In genomic region chr4:84317513-84317912, GRCh38 we compare ENCODE assay signal across 17 cellular contexts.
"Had no signal": no experiment of that assay in that cellular context is flagged by ENCODE, and none has a peak within 500 bp of the region (broad histone marks: within the 10 kb centered on the region; RNA-seq: fewer than 3 reads in every experiment).

No MANE protein-coding gene starts in this region.

- H3K27ac ChIP-seq: heart left ventricle, neutrophil, parathyroid adenoma, stomach, thoracic aorta, upper lobe of right lung had no signal

- H3K36me3 ChIP-seq: heart left ventricle, neutrophil, stomach, thoracic aorta, upper lobe of right lung had no signal

- ATAC-seq: activated CD4-positive, alpha-beta T cell treated with anti-CD3 and anti-CD28 coated beads for 36 hours; effector memory CD8-positive, alpha-beta T cell; heart left ventricle; naive thymus-derived CD8-positive, alpha-beta T cell; upper lobe of right lung had no signal

- H3K27me3 ChIP-seq: heart left ventricle, neutrophil, stomach, upper lobe of right lung had no signal

- DNase-seq: activated CD4-positive, alpha-beta memory T cell treated with anti-CD3 and anti-CD28 coated beads for 36 hours; activated CD4-positive, alpha-beta T cell treated with anti-CD3 and anti-CD28 coated beads for 36 hours; activated naive CD4-positive, alpha-beta T cell treated with anti-CD3 and anti-CD28 coated beads, Interleukin-2, amount 10 ng/mL, durations not matched to agents 7 days and 5 days; activated T-cell treated with anti-CD3 and anti-CD28 coated beads, Interleukin-2, amount 50 U/mL, for 24 hours; dermis blood vessel endothelial cell; effector memory CD8-positive, alpha-beta T cell; foreskin melanocyte; heart left ventricle; immature natural killer cell; mesenchymal stem cell; naive thymus-derived CD8-positive, alpha-beta T cell; stimulated activated CD4-positive, alpha-beta T cell treated with anti-CD3 and anti-CD28 coated beads, Interleukin-1b, Interleukin-23, amount 100 ng/mL, for 48 hours; stomach; upper lobe of right lung had no signal

- H3K9me3 ChIP-seq: neutrophil, stomach, thoracic aorta, upper lobe of right lung had no signal

- H2AFZ ChIP-seq: parathyroid adenoma had no signal

- H3K4me1 ChIP-seq: heart left ventricle, parathyroid adenoma, stomach, upper lobe of right lung had no signal

- H3K79me2 ChIP-seq: parathyroid adenoma had no signal

- H3K4me3 ChIP-seq: heart left ventricle, stomach, thoracic aorta, upper lobe of right lung had no signal
